Comparison of ENCODE assay signal across 18 cellular contexts in the genomic region with DNA sequence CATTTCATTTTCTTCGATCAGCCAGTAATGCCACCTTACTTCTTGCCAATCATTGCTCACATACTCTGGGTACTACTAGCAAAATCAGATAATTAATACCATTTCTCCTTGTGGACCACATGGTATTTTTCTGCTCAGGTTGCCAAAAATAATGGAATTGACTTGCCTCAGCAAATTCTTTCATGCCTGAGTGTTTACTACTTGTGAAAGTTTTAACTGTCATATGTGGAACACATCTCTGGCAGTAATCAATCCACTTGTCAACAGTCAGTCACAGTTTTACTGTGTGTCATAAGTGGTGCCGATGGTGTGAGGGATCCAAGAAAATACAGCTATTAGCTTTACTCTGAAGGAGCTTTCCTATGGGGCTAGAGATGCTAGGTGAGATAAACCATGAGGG.
"Had no signal": no experiment of that assay in that cellular context is flagged by ENCODE, and none has a peak within 500 bp of the region (broad histone marks: within the 10 kb centered on the region; RNA-seq: fewer than 3 reads in every experiment).

No MANE protein-coding gene starts in this region.

- DNase-seq: activated B cell treated with CpG ODN at 0.5 μM for 24 hours; activated CD4-positive, alpha-beta memory T cell treated with anti-CD3 and anti-CD28 coated beads for 36 hours; activated CD4-positive, alpha-beta T cell treated with anti-CD3 and anti-CD28 coated beads for 36 hours; activated gamma-delta T cell treated with Interleukin-2 at 50 U/mL for 16 hours; adrenal gland; dorsolateral prefrontal cortex; effector memory CD8-positive, alpha-beta T cell; heart right ventricle; islet precursor cell; left cardiac atrium; ovary; right cardiac atrium; stimulated activated CD4-positive, alpha-beta T cell treated with anti-CD3 and anti-CD28 coated beads, Interleukin-2, amount 100 ng/mL, for 24 hours; stomach; T1000 had no signal

- ATAC-seq: activated CD4-positive, alpha-beta T cell treated with anti-CD3 and anti-CD28 coated beads for 36 hours; effector memory CD8-positive, alpha-beta T cell; esophagus mucosa; left cardiac atrium; natural killer cell treated with Interleukin-12 subunit alpha and Interleukin-12 subunit beta and Interleukin-15 and Interleukin-18, amount 100 ng/mL, for 72 hours; stimulated activated effector memory CD8-positive, alpha-beta T cell treated with anti-CD3 and anti-CD28 coated beads, Interleukin-12 subunit alpha, Interleukin-12 subunit beta, amount 100 ng/mL, for 72 hours had no signal
